18 cellular contexts compared by ENCODE assay signal in genomic region chr2:191738667-191739066, GRCh38.
DNase-seq lines count a peak whose midpoint lies in the region; ATAC-seq and TF ChIP-seq lines count a peak whose summit lies in the region.
"Had no signal": no experiment of that assay in that cellular context is flagged by ENCODE, and none has a peak within 500 bp of the region (broad histone marks: within the 10 kb centered on the region; RNA-seq: fewer than 3 reads in every experiment).

No MANE protein-coding gene starts in this region.

- H3K27me3 ChIP-seq in skeletal muscle satellite cell (ENCODE audit: control insufficient read depth, insufficient read depth, low read length) (peaks cover 3% of the 10 kb centered on the region), body of pancreas (no peaks in the 10 kb centered on the region)
- H3K27me3 ChIP-seq: BLaER1 had no signal

- intact Hi-C loops in body of pancreas (cut with DNase I), result no loop called here

- no peaks in the 10 kb centered on the region for H3K9me3 ChIP-seq in SK-N-MC (ENCODE audit: low read depth, low read length)
- H3K9me3 ChIP-seq in skeletal muscle satellite cell (replicated peaks; ENCODE audit: low read length), result no peaks in the 10 kb centered on the region
- no peaks in the 10 kb centered on the region for H3K9me3 ChIP-seq in body of pancreas
- H3K9me3 ChIP-seq: A549, BLaER1, SK-N-SH had no signal

- no peak for ATAC-seq in body of pancreas
- ATAC-seq: CD8-positive, alpha-beta T cell had no signal

- H3K36me3 ChIP-seq in SK-N-MC (ENCODE audit: insufficient read depth, low read length), result no peaks in the 10 kb centered on the region
- no peaks in the 10 kb centered on the region for H3K36me3 ChIP-seq in skeletal muscle satellite cell (ENCODE audit: insufficient read depth, low read length)
- no peaks in the 10 kb centered on the region for H3K36me3 ChIP-seq in body of pancreas (replicated peaks in 1 of 2; ENCODE audit: insufficient read depth in 1 of 2, low read depth in 2 of 2)
- H3K36me3 ChIP-seq: BLaER1 had no signal

- WGBS in body of pancreas, 2 donors, result 67 to 71% methylated on average over 3 of the region's 3 CpGs

- H3K4me2 ChIP-seq in skeletal muscle satellite cell (ENCODE audit: low read length), result peak overlapping the region; percentile 31
- H3K4me2 ChIP-seq: A549, BLaER1, SK-N-SH had no signal

- TF ChIP-seq POLR2A in body of pancreas (IDR thresholded peaks at IDR 0.05), result no peak

- H3K4me1 ChIP-seq in skeletal muscle satellite cell (ENCODE audit: control insufficient read depth, insufficient read depth, low read length) (peaks cover 14% of the 10 kb centered on the region), body of pancreas (no peaks in the 10 kb centered on the region)
- H3K4me1 ChIP-seq: BLaER1 had no signal

- H3K9ac ChIP-seq in SK-N-MC (ENCODE audit: insufficient read length), result no peak overlapping the region
- H3K9ac ChIP-seq in skeletal muscle satellite cell (ENCODE audit: low read depth, low read length), result no peak overlapping the region
- H3K9ac ChIP-seq: BLaER1, SK-N-SH had no signal

- DNase-seq in DMS79 (lab: John Stamatoyannopoulos, UW) (peak; percentile 11), SK-N-MC (ENCODE audit: low read depth, low spot score) (no peak), fibroblast of the aortic adventitia (ENCODE audit: low read depth) (peak; percentile 51), body of pancreas (no peak), NCI-H2081 (lab: John Stamatoyannopoulos, UW) (no peak), cerebellum (ENCODE audit: low spot score) (no peak)
- DNase-seq: CD8-positive, alpha-beta T cell; HFFc6; KBM-7; MV-4-11; NCI-H2029 treated with DMSO at 0.1 percent for 48 hours; NCI-H446 treated with DMSO at 0.1 percent for 48 hours; NK-92 treated with Interleukin-12 subunit alpha and Interleukin-12 subunit beta, amount 100 ng/mL, for 24 hours; Right ventricle myocardium superior; SK-N-SH had no signal

- H3K4me3 ChIP-seq in SK-N-MC, result no peak overlapping the region
- H3K4me3 ChIP-seq in fibroblast of the aortic adventitia (ENCODE audit: low read depth, low read length), result no peak overlapping the region
- no peak overlapping the region for H3K4me3 ChIP-seq in skeletal muscle satellite cell (ENCODE audit: low read length)
- no peak overlapping the region for H3K4me3 ChIP-seq in body of pancreas
- H3K4me3 ChIP-seq: A549, BLaER1 had no signal

- H3K27ac ChIP-seq in SK-N-MC (peak overlapping the region; percentile 23), body of pancreas (no peak overlapping the region)
- H3K27ac ChIP-seq: A549, BLaER1 had no signal

- no peak for TF ChIP-seq CTCF in fibroblast of the aortic adventitia (IDR thresholded peaks at IDR 0.05; ENCODE audit: insufficient read depth, low read length)
- TF ChIP-seq CTCF in body of pancreas (IDR thresholded peaks at IDR 0.05), result no peak

Comparison
In these comparisons a context has a peak if more than half of its experiments do, and no peak if none do; other contexts are left out.
1. DNase-seq: peak in DMS79 (single experiment) and fibroblast of the aortic adventitia (single experiment); none in SK-N-MC (single experiment), body of pancreas (0 of 4), NCI-H2081 (0 of 2) and cerebellum (single experiment).